ENCODE assay signal across 7 cellular contexts in genomic region chrX:70427360-70427759, GRCh38.
"Had no signal": no experiment of that assay in that cellular context is flagged by ENCODE, and none has a peak within 500 bp of the region (broad histone marks: within the 10 kb centered on the region; RNA-seq: fewer than 3 reads in every experiment).

No MANE protein-coding gene starts in this region.

- ATAC-seq: GM12878 had no signal

- DNase-seq: GDM1, GF-D8 had no signal

- FAIRE-seq: G401.6, GM12878, GM12892, GM18507, GM19239 had no signal

- H3K4me3 ChIP-seq: GM12878 had no signal
